In genomic region chr3:81650187-81650586, GRCh38 we compare ENCODE assay signal across 17 cellular contexts.
DNase-seq lines count a peak whose midpoint lies in the region; ATAC-seq, FAIRE-seq and TF ChIP-seq lines count a peak whose summit lies in the region.
"Had no signal": no experiment of that assay in that cellular context is flagged by ENCODE, and none has a peak within 500 bp of the region (broad histone marks: within the 10 kb centered on the region; RNA-seq: fewer than 3 reads in every experiment).

No MANE protein-coding gene starts in this region.

- FAIRE-seq in A204.1 (lab: Jason Lieb, UNC): peak; percentile 6
- FAIRE-seq in bronchial epithelial cell (lab: Jason Lieb, UNC): no peak
- FAIRE-seq: G401.6, GM12891, H1 had no signal

- H3K4me1 ChIP-seq in foreskin keratinocyte: peaks cover 11% of the 10 kb centered on the region
- H3K4me1 ChIP-seq: Caco-2, HAP-1 had no signal

- no peak overlapping the region for H3K27ac ChIP-seq in foreskin keratinocyte

- DNase-seq in NCI-H146 (lab: John Stamatoyannopoulos, UW): peak; percentile 19
- peak; percentile 49 for DNase-seq in bronchial epithelial cell (ENCODE audit: low read depth)
- DNase-seq in foreskin keratinocyte: peak; percentile 14 to 29
- no peak for DNase-seq in left ventricle myocardium superior
- DNase-seq in NCI-H2196 (lab: John Stamatoyannopoulos, UW; ENCODE audit: unreplicated experiment): no peak
- DNase-seq: Caco-2; CD8-positive, alpha-beta memory T cell; DMS79 treated with DMSO at 0.1 percent for 48 hours; EL; IMR-90 had no signal

- intact Hi-C loops in left ventricle myocardium superior (cut with micrococcal nuclease): no loop called here

- no peaks in the 10 kb centered on the region for H3K27me3 ChIP-seq in bronchial epithelial cell (ENCODE audit: control insufficient read depth, insufficient read depth, low read length)
- no peaks in the 10 kb centered on the region for H3K27me3 ChIP-seq in foreskin keratinocyte

- no peak overlapping the region for H3K4me3 ChIP-seq in bronchial epithelial cell (ENCODE audit: low read depth, low read length)
- H3K4me3 ChIP-seq: HAP-1 had no signal

- ATAC-seq in foreskin keratinocyte (peak; percentile 63), GM19351 (IDR thresholded peaks at IDR 0.05; ENCODE audit: unreplicated experiment) (no peak), GM19463 (IDR thresholded peaks at IDR 0.05; ENCODE audit: unreplicated experiment) (no peak), left ventricle myocardium superior (no peak)

- H3K36me3 ChIP-seq in bronchial epithelial cell (ENCODE audit: control insufficient read depth, insufficient read depth, low read length): peaks cover 1% of the 10 kb centered on the region
- H3K36me3 ChIP-seq: HAP-1 had no signal

- no peak for TF ChIP-seq CTCF in bronchial epithelial cell (IDR thresholded peaks at IDR 0.05; ENCODE audit: insufficient read depth, low read length, severe bottlenecking)
- no peak for TF ChIP-seq CTCF in foreskin keratinocyte (conservative IDR thresholded peaks at IDR 0.05)

Comparison
In these comparisons a context has a peak if more than half of its experiments do, and no peak if none do; other contexts are left out.
1. DNase-seq: peak in NCI-H146 (single experiment), bronchial epithelial cell (single experiment) and foreskin keratinocyte (2 of 2); none in left ventricle myocardium superior (single experiment) and NCI-H2196 (single experiment).